ENCODE assay signal across 19 cellular contexts in genomic region chr20:38213607-38213940, GRCh38. TPM values are rescaled to one million over a fixed set of nuclear protein-coding genes. Genes with fewer than 3 reads are reported as not detected.
A peak's percentile ranks its signal among the peaks of the same experiment; 100 is the strongest.
DNase-seq lines count a peak whose midpoint lies in the region; ATAC-seq and TF ChIP-seq lines count a peak whose summit lies in the region.
"Had no signal": no experiment of that assay in that cellular context is flagged by ENCODE, and none has a peak within 500 bp of the region (broad histone marks: within the 10 kb centered on the region; RNA-seq: fewer than 3 reads in every experiment).

No MANE protein-coding gene starts in this region.

- in situ Hi-C loops in IMR-90 (cut with MboI; ENCODE audit: low sequenced_read_pairs) = no loop called here

- H3K27ac ChIP-seq in IMR-90 (ENCODE audit: insufficient read depth, low read length) = no peak overlapping the region
- no peak overlapping the region for H3K27ac ChIP-seq in mesenchymal stem cell (ENCODE audit: low read length, poor library complexity, severe bottlenecking)
- H3K27ac ChIP-seq in trophoblast cell (ENCODE audit: low read depth, low read length) = no peak overlapping the region
- H3K27ac ChIP-seq: 22Rv1, BLaER1 had no signal

- H2AK5ac ChIP-seq in IMR-90 (ENCODE audit: low read depth, low read length) (peak overlapping the region; percentile 5; the same call in 1 of the 2 replicates), mesenchymal stem cell (ENCODE audit: low read length, severe bottlenecking) (no peak overlapping the region), trophoblast cell (ENCODE audit: low read length) (peak overlapping the region; percentile 36)

- no peak overlapping the region for H3K23ac ChIP-seq in IMR-90 (ENCODE audit: low read depth, low read length)
- no peak overlapping the region for H3K23ac ChIP-seq in mesenchymal stem cell (ENCODE audit: low read length in 2 of 2)
- H3K23ac ChIP-seq in trophoblast cell (ENCODE audit: low read length) = no peak overlapping the region

- TF ChIP-seq CTCF in IMR-90 (conservative IDR thresholded peaks at IDR 0.05; ENCODE audit: low read depth, low read length) = no peak

- no peak overlapping the region for H4K5ac ChIP-seq in IMR-90 (ENCODE audit: low read depth, low read length)

- H2BK5ac ChIP-seq in IMR-90 (ENCODE audit: low read depth, low read length, poor library complexity, severe bottlenecking) = no peak overlapping the region
- H2BK5ac ChIP-seq in mesenchymal stem cell (ENCODE audit: low read depth, low read length, poor library complexity, severe bottlenecking) = no peak overlapping the region
- no peak overlapping the region for H2BK5ac ChIP-seq in trophoblast cell (ENCODE audit: low read depth, low read length, poor library complexity)

- no peak overlapping the region; the same call in 1 of the 2 replicates for H4K91ac ChIP-seq in IMR-90 (ENCODE audit: insufficient read depth, low read depth, low read length)
- peak overlapping the region; percentile 35 for H4K91ac ChIP-seq in mesenchymal stem cell (ENCODE audit: low read length)
- H4K91ac ChIP-seq in trophoblast cell (ENCODE audit: low read depth, low read length) = peak overlapping the region; percentile 56

- H3K79me1 ChIP-seq in IMR-90 (ENCODE audit: low read depth in 1 of 2, low read length in 2 of 2) = peaks cover 0 to 16% of the 10 kb centered on the region in 2 experiments; a peak in 2 of 4 replicates
- H3K79me1 ChIP-seq in mesenchymal stem cell (replicated peaks; ENCODE audit: low read length, poor library complexity, severe bottlenecking) = no peaks in the 10 kb centered on the region
- peaks cover 17% of the 10 kb centered on the region for H3K79me1 ChIP-seq in trophoblast cell (ENCODE audit: low read length)

- H3K9me3 ChIP-seq in IMR-90 (ENCODE audit: control insufficient read depth, insufficient read depth, low read length) (no peaks in the 10 kb centered on the region), mesenchymal stem cell (ENCODE audit: control insufficient read depth, low read length) (no peaks in the 10 kb centered on the region), trophoblast cell (ENCODE audit: insufficient read depth, low read depth, low read length) (no peaks in the 10 kb centered on the region)
- H3K9me3 ChIP-seq: A549, BLaER1 had no signal

- DNase-seq in left cardiac atrium (peak; percentile 10), cardiac septum (ENCODE audit: low spot score) (no peak), IMR-90 (no peak), mesenchymal stem cell (no peak), trophoblast cell (no peak), NCI-H510A treated with DMSO at 0.1 percent for 48 hours (lab: John Stamatoyannopoulos, UW) (no peak)
- DNase-seq: AML-193; CD4-positive, alpha-beta memory T cell; DMS153; DMS79 treated with DMSO at 0.1 percent for 48 hours; GF-D8; HFFc6 had no signal

- no peak overlapping the region for H2AK9ac ChIP-seq in IMR-90 (replicated peaks; ENCODE audit: low read depth, low read length, poor library complexity)

- POLR2A ChIA-PET in IMR-90 (lab: Charles Lee; ENCODE audit: unreplicated experiment) = no interaction called here

- H2BK12ac ChIP-seq in mesenchymal stem cell (ENCODE audit: low read length in 2 of 2) = no peak overlapping the region
- peak overlapping the region; percentile 53 for H2BK12ac ChIP-seq in trophoblast cell (ENCODE audit: low read length)

- no peak for ATAC-seq in left cardiac atrium
- no peak for ATAC-seq in IMR-90 (ENCODE audit: low read depth)
- no peak for ATAC-seq in HG03159 (IDR thresholded peaks at IDR 0.05; ENCODE audit: unreplicated experiment)
- ATAC-seq: A549, GM23338, HCT116 had no signal

- H3K4ac ChIP-seq in IMR-90 (ENCODE audit: low read depth, low read length) = no peak overlapping the region
- no peak overlapping the region for H3K4ac ChIP-seq in mesenchymal stem cell (ENCODE audit: low read depth in 1 of 2, low read length in 2 of 2)
- no peak overlapping the region for H3K4ac ChIP-seq in trophoblast cell (ENCODE audit: low read depth, low read length)

- H3K56ac ChIP-seq in IMR-90 (ENCODE audit: extremely low read depth, insufficient read depth, low read length) = no peak overlapping the region

- no peak overlapping the region for H2BK120ac ChIP-seq in IMR-90 (ENCODE audit: low read depth, low read length)
- no peak overlapping the region for H2BK120ac ChIP-seq in mesenchymal stem cell (ENCODE audit: low read depth, low read length)
- no peak overlapping the region for H2BK120ac ChIP-seq in trophoblast cell (ENCODE audit: insufficient read depth, low read length, poor library complexity)

- H3K4me2 ChIP-seq in IMR-90 (ENCODE audit: low read depth, low read length) (no peak overlapping the region), mesenchymal stem cell (ENCODE audit: low read length, poor library complexity, severe bottlenecking) (no peak overlapping the region), trophoblast cell (ENCODE audit: low read length) (no peak overlapping the region)
- H3K4me2 ChIP-seq: A549, BLaER1, GM23338 had no signal

- TF ChIP-seq POLR2A in IMR-90 (IDR thresholded peaks at IDR 0.05; ENCODE audit: low read depth, low read length) = no peak

- H3K9ac ChIP-seq in IMR-90 (ENCODE audit: low read depth, low read length) (no peak overlapping the region), mesenchymal stem cell (ENCODE audit: low read length) (no peak overlapping the region), trophoblast cell (ENCODE audit: low read length) (no peak overlapping the region)
- H3K9ac ChIP-seq: BLaER1 had no signal

- H3K14ac ChIP-seq in IMR-90 (replicated peaks; ENCODE audit: low read depth, low read length) (no peak overlapping the region), mesenchymal stem cell (ENCODE audit: low read length in 2 of 2) (no peak overlapping the region), trophoblast cell (ENCODE audit: low read length) (peak overlapping the region; percentile 14)

- H3K4me3 ChIP-seq in IMR-90 (ENCODE audit: insufficient read depth, low read depth, low read length) (no peak overlapping the region), mesenchymal stem cell (ENCODE audit: insufficient read depth in 1 of 2, low read depth in 1 of 2, low read length in 2 of 2) (no peak overlapping the region), trophoblast cell (ENCODE audit: low read depth, low read length) (no peak overlapping the region)
- H3K4me3 ChIP-seq: A549, BLaER1, GM23338 had no signal

- H3K4me1 ChIP-seq in IMR-90 (ENCODE audit: control insufficient read depth, insufficient read depth, low read length) (peaks cover 23% of the 10 kb centered on the region), mesenchymal stem cell (ENCODE audit: control insufficient read depth, insufficient read depth, low read depth, low read length) (peaks cover 18% of the 10 kb centered on the region), trophoblast cell (ENCODE audit: control insufficient read depth in 1 of 2, insufficient read depth in 2 of 2, low read length in 2 of 2) (peaks cover 15 to 16% of the 10 kb centered on the region in 2 experiments)
- H3K4me1 ChIP-seq: BLaER1 had no signal

- CTCF ChIA-PET in IMR-90 (lab: Yijun Ruan, JAX) = no interaction called here

- no CpG with 5 or more reads among the region's 5 CpGs for WGBS in IMR-90 (ENCODE audit: extremely low coverage in 2 of 2, insufficient read length in 1 of 2), 2 experiments
- WGBS in mesenchymal stem cell = 100% methylated on average over 5 of the region's 5 CpGs
- no CpG with 5 or more reads among the region's 5 CpGs for WGBS in trophoblast cell (ENCODE audit: extremely low coverage, insufficient coverage, insufficient read length)

- H2AFZ ChIP-seq in IMR-90 (replicated peaks; ENCODE audit: low read length, poor library complexity) (no peak overlapping the region), mesenchymal stem cell (ENCODE audit: low read depth, low read length) (no peak overlapping the region), trophoblast cell (ENCODE audit: insufficient read depth, low read length, poor library complexity) (no peak overlapping the region)
- H2AFZ ChIP-seq: GM23338 had no signal

- no peak overlapping the region for H3K18ac ChIP-seq in IMR-90 (ENCODE audit: low read depth, low read length)
- no peak overlapping the region for H3K18ac ChIP-seq in mesenchymal stem cell (ENCODE audit: low read depth in 1 of 2, low read length in 2 of 2)
- H3K18ac ChIP-seq in trophoblast cell (ENCODE audit: low read length) = no peak overlapping the region

- H4K20me1 ChIP-seq in IMR-90 (ENCODE audit: insufficient read depth, low read length) = no peaks in the 10 kb centered on the region
- H4K20me1 ChIP-seq: BLaER1 had no signal

- H3K36me3 ChIP-seq in IMR-90 (ENCODE audit: control insufficient read depth, insufficient read depth, low read length) (no peaks in the 10 kb centered on the region), mesenchymal stem cell (ENCODE audit: control insufficient read depth in 1 of 2, insufficient read depth in 2 of 2, low read depth in 1 of 2, low read length in 2 of 2) (no peaks in the 10 kb centered on the region), trophoblast cell (ENCODE audit: control insufficient read depth in 1 of 2, insufficient read depth in 2 of 2, low read length in 2 of 2) (no peaks in the 10 kb centered on the region)
- H3K36me3 ChIP-seq: BLaER1 had no signal

- BruUV-seq in IMR-90 (replicated peaks; lab: Mats Ljungman, UMichigan) = no TSS peak

- no peak overlapping the region; the same call in 1 of the 2 replicates for H2BK20ac ChIP-seq in IMR-90 (ENCODE audit: low read depth, low read length)

- no peaks in the 10 kb centered on the region for H3K27me3 ChIP-seq in IMR-90 (ENCODE audit: control insufficient read depth, insufficient read depth, low read length)
- peaks cover 0 to 2% of the 10 kb centered on the region in 2 experiments for H3K27me3 ChIP-seq in mesenchymal stem cell (ENCODE audit: control insufficient read depth in 1 of 2, insufficient read depth in 1 of 2, low read length in 2 of 2)
- H3K27me3 ChIP-seq in trophoblast cell (ENCODE audit: insufficient read depth, low read length) = no peaks in the 10 kb centered on the region
- H3K27me3 ChIP-seq: BLaER1 had no signal

- H2BK15ac ChIP-seq in IMR-90 (ENCODE audit: low read depth, low read length) = no peak overlapping the region
- H2BK15ac ChIP-seq in mesenchymal stem cell (ENCODE audit: low read depth, poor library complexity, severe bottlenecking) = no peak overlapping the region

- dilution Hi-C loops in IMR-90 (cut with HindIII; ENCODE audit: low sequenced_read_pairs, unreplicated experiment) = no loop called here

- TF ChIP-seq RAD21 in IMR-90 (IDR thresholded peaks at IDR 0.05; ENCODE audit: low read length) = no peak

- no peak overlapping the region for H4K12ac ChIP-seq in trophoblast cell (ENCODE audit: low read depth, low read length)

- intact Hi-C loops in left cardiac atrium (cut with DNase I) (loop anchor here (5.0 to 10.0 kb wide), 2 partner anchors 41 to 79 kb away; no protein-coding TSS in a partner anchor), cardiac septum (cut with DNase I) (no loop called here), IMR-90 (cut with micrococcal nuclease) (no loop called here)

- peaks cover 5% of the 10 kb centered on the region for H3K79me2 ChIP-seq in trophoblast cell (ENCODE audit: control insufficient read depth, insufficient read depth, low read length, poor library complexity)

- H4K8ac ChIP-seq in IMR-90 (ENCODE audit: low read depth in 2 of 2, low read length in 2 of 2) = no peak overlapping the region
- no peak overlapping the region for H4K8ac ChIP-seq in mesenchymal stem cell (ENCODE audit: low read length)
- H4K8ac ChIP-seq in trophoblast cell (ENCODE audit: low read depth, low read length) = no peak overlapping the region

- H3K9me1 ChIP-seq in IMR-90 (ENCODE audit: insufficient read depth, low read length) = peaks cover 23% of the 10 kb centered on the region

RNA-seq across cellular contexts. Expression of gene KIAA1755, which starts 47.0 kb away (rescaled TPM):
- total RNA-seq in left cardiac atrium (1 to 10 TPM; 8.0 to 8.1 TPM), cardiac septum (7.0 TPM), IMR-90 (2012; rRNA removed) (2.2 and 2.5 TPM in 2 replicates)
- polyA plus RNA-seq in IMR-90 (2012; rRNA removed) = 4.7 and 5.1 TPM in 2 replicates
- polyA plus RNA-seq in IMR-90 (2012; cell fraction: cytosol; rRNA removed) = 1.7 and 2.4 TPM in 2 replicates
- 18.1 and 26.1 TPM in 2 replicates for polyA plus RNA-seq in IMR-90 (2012; cell fraction: nucleus; rRNA removed; ENCODE audit: low replicate concordance)
- polyA plus RNA-seq in mesenchymal stem cell (2013, experiment 1 of 2) = 0.50 TPM
- polyA plus RNA-seq in mesenchymal stem cell (2013, experiment 2 of 2) = 0.40 TPM
- 0.30 and 0.32 TPM in 2 replicates for polyA plus RNA-seq in trophoblast cell (2013)
- total RNA-seq: CD4-positive, alpha-beta memory T cell had no signal
- polyA plus RNA-seq: CD14-positive monocyte; CD4-positive, alpha-beta memory T cell; GM23338 had no signal

RNA-seq across cellular contexts. Expression of gene TGM2, which starts 48.5 kb away (rescaled TPM):
- total RNA-seq in left cardiac atrium = 100 to 1,000 TPM; 383 to 695 TPM
- total RNA-seq in cardiac septum = 792 TPM
- total RNA-seq in IMR-90 (2012; rRNA removed) = 237 and 268 TPM in 2 replicates
- 239 and 292 TPM in 2 replicates for polyA plus RNA-seq in IMR-90 (2012; rRNA removed)
- 370 and 502 TPM in 2 replicates for polyA plus RNA-seq in IMR-90 (2012; cell fraction: cytosol; rRNA removed)
- 218 and 328 TPM in 2 replicates for polyA plus RNA-seq in IMR-90 (2012; cell fraction: nucleus; rRNA removed; ENCODE audit: low replicate concordance)
- 537 TPM for polyA plus RNA-seq in mesenchymal stem cell (2013, experiment 1 of 2)
- polyA plus RNA-seq in mesenchymal stem cell (2013, experiment 2 of 2) = 530 TPM
- polyA plus RNA-seq in trophoblast cell (2013) = 330 and 332 TPM in 2 replicates

Comparison
In these comparisons a context has a peak if more than half of its experiments do, and no peak if none do; other contexts are left out.
1. intact Hi-C loops: an anchor here in left cardiac atrium (5.0 to 10.0 kb wide); none called in cardiac septum and IMR-90.